In genomic region chr5:67941750-67942450, GRCh38 we compare ENCODE assay signal across 23 cellular contexts.
DNase-seq lines count a peak whose midpoint lies in the region; ATAC-seq, FAIRE-seq and TF ChIP-seq lines count a peak whose summit lies in the region.
"Had no signal": no experiment of that assay in that cellular context is flagged by ENCODE, and none has a peak within 500 bp of the region (broad histone marks: within the 10 kb centered on the region; RNA-seq: fewer than 3 reads in every experiment).

No MANE protein-coding gene starts in this region.

- H3K27ac ChIP-seq in astrocyte (ENCODE audit: low read depth, low read length): no peak overlapping the region
- H3K27ac ChIP-seq in rectal smooth muscle tissue (ENCODE audit: low read depth, low read length): peak overlapping the region; percentile 46
- H3K27ac ChIP-seq: HL-60, stomach had no signal

- no peak overlapping the region for H3K4me3 Mint-ChIP-seq in astrocyte (ENCODE audit: unreplicated experiment)
- H3K4me3 Mint-ChIP-seq: activated naive CD4-positive, alpha-beta T cell treated with anti-CD3 and anti-CD28 coated beads for 36 hours; CD8-positive, alpha-beta memory T cell; IgD-negative memory B cell had no signal

- no peak overlapping the region for H3K4me3 ChIP-seq in astrocyte (ENCODE audit: insufficient read depth, low read depth, low read length)
- H3K4me3 ChIP-seq in rectal smooth muscle tissue (ENCODE audit: low read length): no peak overlapping the region
- H3K4me3 ChIP-seq: stomach had no signal

- H3K36me3 Mint-ChIP-seq in astrocyte (ENCODE audit: low read depth, unreplicated experiment): no peaks in the 10 kb centered on the region
- H3K36me3 Mint-ChIP-seq: brain; CD8-positive, alpha-beta memory T cell; IgD-negative memory B cell had no signal

- no peaks in the 10 kb centered on the region for H3K9me3 Mint-ChIP-seq in astrocyte (ENCODE audit: unreplicated experiment)
- H3K9me3 Mint-ChIP-seq: activated naive CD4-positive, alpha-beta T cell treated with anti-CD3 and anti-CD28 coated beads for 36 hours; brain; CD8-positive, alpha-beta memory T cell; IgD-negative memory B cell had no signal

- no peak for ATAC-seq in HG02798 (IDR thresholded peaks at IDR 0.05; ENCODE audit: poor library complexity, unreplicated experiment)
- ATAC-seq: left colon had no signal

- no peak overlapping the region for H3K4me2 ChIP-seq in astrocyte (ENCODE audit: low read length)

- no peak for TF ChIP-seq CTCF in astrocyte (IDR thresholded peaks at IDR 0.05; ENCODE audit: insufficient read depth, low read depth, low read length)

- no peaks in the 10 kb centered on the region for H3K27me3 Mint-ChIP-seq in astrocyte (ENCODE audit: low read depth, unreplicated experiment)
- H3K27me3 Mint-ChIP-seq: IgD-negative memory B cell had no signal

- H3K36me3 ChIP-seq in astrocyte (ENCODE audit: insufficient read depth, low read length): no peaks in the 10 kb centered on the region
- H3K36me3 ChIP-seq in rectal smooth muscle tissue (ENCODE audit: control insufficient read depth, insufficient read depth, low read length): no peaks in the 10 kb centered on the region
- H3K36me3 ChIP-seq: stomach had no signal

- H4K20me1 ChIP-seq in astrocyte (ENCODE audit: insufficient read depth, low read length): no peaks in the 10 kb centered on the region

- H3K79me2 ChIP-seq in astrocyte (ENCODE audit: insufficient read depth, low read length): no peaks in the 10 kb centered on the region

- no peak for FAIRE-seq in astrocyte (lab: Jason Lieb, UNC)
- FAIRE-seq: GM18507 had no signal

- H3K4me1 ChIP-seq in astrocyte (ENCODE audit: insufficient read depth, low read length) (no peaks in the 10 kb centered on the region), rectal smooth muscle tissue (ENCODE audit: control insufficient read depth, insufficient read depth, low read length) (peaks cover 5% of the 10 kb centered on the region)

- no peaks in the 10 kb centered on the region for H3K9me3 ChIP-seq in astrocyte (ENCODE audit: insufficient read depth, low read depth, low read length)
- H3K9me3 ChIP-seq: stomach had no signal

- peak; percentile 42 for DNase-seq in HCEC 1CT
- DNase-seq in astrocyte (ENCODE audit: low read depth): peak; percentile 70
- peak; percentile 68 for DNase-seq in fibroblast of peridontal ligament (ENCODE audit: extremely low read depth)
- no peak for DNase-seq in stimulated activated CD8-positive, alpha-beta memory T cell treated with anti-CD3 and anti-CD28 coated beads, Interleukin-4, amount 100 ng/mL, for 48 hours
- DNase-seq in MV-4-11 (lab: John Stamatoyannopoulos, UW): no peak
- DNase-seq in ecto neural progenitor cell (ENCODE audit: low spot score): no peak
- DNase-seq: activated naive CD4-positive, alpha-beta T cell treated with anti-CD3 and anti-CD28 coated beads for 36 hours; activated T-cell treated with anti-CD3 and anti-CD28 coated beads for 4 hours; CD8-positive, alpha-beta memory T cell; foreskin melanocyte; left colon; NCI-H2081; NCI-H510A treated with DMSO at 0.1 percent for 48 hours; RPMI8226; stimulated activated CD4-positive, alpha-beta T cell treated with anti-CD3 and anti-CD28 coated beads, Interleukin-2, amount 100 ng/mL, for 24 hours; stomach; T-helper 1 cell had no signal

- H3K4me1 Mint-ChIP-seq in astrocyte (ENCODE audit: low read depth, unreplicated experiment): no peaks in the 10 kb centered on the region
- H3K4me1 Mint-ChIP-seq: brain; CD8-positive, alpha-beta memory T cell had no signal

- no peaks in the 10 kb centered on the region for H3K27me3 ChIP-seq in astrocyte (ENCODE audit: insufficient read depth, low read length)
- no peaks in the 10 kb centered on the region for H3K27me3 ChIP-seq in rectal smooth muscle tissue (ENCODE audit: control insufficient read depth, insufficient read depth, low read length)
- H3K27me3 ChIP-seq: stomach had no signal

- no peak overlapping the region for H3K27ac Mint-ChIP-seq in astrocyte (ENCODE audit: unreplicated experiment)
- H3K27ac Mint-ChIP-seq: activated naive CD4-positive, alpha-beta T cell treated with anti-CD3 and anti-CD28 coated beads for 36 hours; CD8-positive, alpha-beta memory T cell; IgD-negative memory B cell had no signal

- H3K9ac ChIP-seq in astrocyte (ENCODE audit: low read length): no peak overlapping the region
- no peak overlapping the region for H3K9ac ChIP-seq in rectal smooth muscle tissue (ENCODE audit: low read length)

- H2AFZ ChIP-seq in astrocyte (ENCODE audit: low read depth, low read length): no peak overlapping the region

Comparison
In these comparisons a context has a peak if more than half of its experiments do, and no peak if none do; other contexts are left out.
1. DNase-seq: peak in HCEC 1CT (single experiment), astrocyte (single experiment) and fibroblast of peridontal ligament (single experiment); none in stimulated activated CD8-positive, alpha-beta memory T cell treated with anti-CD3 and anti-CD28 coated beads, Interleukin-4, amount 100 ng/mL, for 48 hours (single experiment), MV-4-11 (single experiment) and ecto neural progenitor cell (single experiment).